In genomic region chr14:21921453-21921852, GRCh38 we compare ENCODE assay signal across 34 cellular contexts.
DNase-seq lines count a peak whose midpoint lies in the region; ATAC-seq and TF ChIP-seq lines count a peak whose summit lies in the region.
"Had no signal": no experiment of that assay in that cellular context is flagged by ENCODE, and none has a peak within 500 bp of the region (broad histone marks: within the 10 kb centered on the region; RNA-seq: fewer than 3 reads in every experiment).

No MANE protein-coding gene starts in this region.

- H3K4me3 ChIP-seq in epithelial cell of esophagus (ENCODE audit: low read length): no peak overlapping the region
- H3K4me3 ChIP-seq: ascending aorta, cardiac muscle cell, colonic mucosa, gastroesophageal sphincter, HAP-1, hepatocyte, lung, testis had no signal

- H3K27ac Mint-ChIP-seq in activated T-cell treated with anti-CD3 and anti-CD28 coated beads, Interleukin-2, amount 50 U/mL, for 72 hours: peak overlapping the region; percentile 63
- peak overlapping the region; percentile 78 for H3K27ac Mint-ChIP-seq in T-helper 17 cell
- H3K27ac Mint-ChIP-seq in stimulated activated memory B cell treated with anti-CD40 and anti-IgM and Interleukin-4, amounts not matched to agents 10 μg/mL and 1 μg/mL and 100 μg/mL, for 72 hours: peak overlapping the region; percentile 22
- H3K27ac Mint-ChIP-seq: nephron progenitor cell; T-helper 1 cell treated with Interleukin-12 subunit alpha and Interleukin-12 subunit beta and Interleukin-4 antibody, amounts not matched to agents 30 μg/mL and 1 μg/mL, for 36 hours had no signal

- peaks cover 0 to 2% of the 10 kb centered on the region in 2 donors for H3K9me3 Mint-ChIP-seq in activated T-cell treated with anti-CD3 and anti-CD28 coated beads, Interleukin-2, amount 50 U/mL, for 72 hours
- H3K9me3 Mint-ChIP-seq in stimulated activated memory B cell treated with anti-CD40 and anti-IgM and Interleukin-4, amounts not matched to agents 10 μg/mL and 1 μg/mL and 100 μg/mL, for 72 hours: no peaks in the 10 kb centered on the region
- H3K9me3 Mint-ChIP-seq: activated T-cell treated with anti-CD3 and anti-CD28 coated beads, Interleukin-2, amount 50 U/mL, for 4 hours; nephron progenitor cell had no signal

- ATAC-seq in activated T-cell treated with anti-CD3 and anti-CD28 coated beads, Interleukin-2, amount 50 U/mL, for 72 hours (replicated peaks in 1 of 2): no peak
- ATAC-seq in T-helper 17 cell: no peak
- ATAC-seq in stimulated activated memory B cell treated with anti-CD40 and anti-IgM and Interleukin-4, amounts not matched to agents 10 μg/mL and 1 μg/mL and 100 μg/mL, for 72 hours: no peak
- ATAC-seq in GM21528 (IDR thresholded peaks at IDR 0.05; ENCODE audit: low FRiP score, unreplicated experiment): no peak
- no peak for ATAC-seq in HG02870 (IDR thresholded peaks at IDR 0.05; ENCODE audit: unreplicated experiment)
- ATAC-seq: activated T-cell treated with anti-CD3 and anti-CD28 coated beads, Interleukin-2, amount 50 U/mL, for 4 hours; gastroesophageal sphincter; left cardiac atrium had no signal

- H3K27me3 Mint-ChIP-seq in activated T-cell treated with anti-CD3 and anti-CD28 coated beads, Interleukin-2, amount 50 U/mL, for 72 hours (ENCODE audit: low read depth): no peaks in the 10 kb centered on the region
- H3K27me3 Mint-ChIP-seq in T-helper 17 cell: no peaks in the 10 kb centered on the region
- no peaks in the 10 kb centered on the region for H3K27me3 Mint-ChIP-seq in stimulated activated memory B cell treated with anti-CD40 and anti-IgM and Interleukin-4, amounts not matched to agents 10 μg/mL and 1 μg/mL and 100 μg/mL, for 72 hours

- peaks cover 65% of the 10 kb centered on the region for H3K4me1 Mint-ChIP-seq in activated T-cell treated with anti-CD3 and anti-CD28 coated beads, Interleukin-2, amount 50 U/mL, for 72 hours (ENCODE audit: low read depth)
- H3K4me1 Mint-ChIP-seq in T-helper 17 cell: peaks cover 28% of the 10 kb centered on the region
- peaks cover 44% of the 10 kb centered on the region for H3K4me1 Mint-ChIP-seq in stimulated activated memory B cell treated with anti-CD40 and anti-IgM and Interleukin-4, amounts not matched to agents 10 μg/mL and 1 μg/mL and 100 μg/mL, for 72 hours
- H3K4me1 Mint-ChIP-seq: nephron progenitor cell had no signal

- no peak for TF ChIP-seq CTCF in epithelial cell of esophagus (IDR thresholded peaks at IDR 0.05; ENCODE audit: insufficient read depth, low read depth, low read length, missing control alignments)
- TF ChIP-seq CTCF in GM13977 (IDR thresholded peaks at IDR 0.05; ENCODE audit: extremely low read depth, insufficient read depth, missing control alignments): no peak

- no peak overlapping the region for H3K4me3 Mint-ChIP-seq in activated T-cell treated with anti-CD3 and anti-CD28 coated beads, Interleukin-2, amount 50 U/mL, for 72 hours
- no peak overlapping the region for H3K4me3 Mint-ChIP-seq in T-helper 17 cell
- H3K4me3 Mint-ChIP-seq in stimulated activated memory B cell treated with anti-CD40 and anti-IgM and Interleukin-4, amounts not matched to agents 10 μg/mL and 1 μg/mL and 100 μg/mL, for 72 hours: no peak overlapping the region
- H3K4me3 Mint-ChIP-seq: activated T-cell treated with anti-CD3 and anti-CD28 coated beads, Interleukin-2, amount 50 U/mL, for 4 hours; nephron progenitor cell; T-helper 1 cell treated with Interleukin-12 subunit alpha and Interleukin-12 subunit beta and Interleukin-4 antibody, amounts not matched to agents 30 μg/mL and 1 μg/mL, for 36 hours had no signal

- H3K9me3 ChIP-seq in T-helper 17 cell (ENCODE audit: control insufficient read depth, low read length, poor library complexity, severe bottlenecking): no peaks in the 10 kb centered on the region
- H3K9me3 ChIP-seq: ascending aorta, colonic mucosa, gastroesophageal sphincter, HAP-1, SK-N-SH, testis had no signal

- peaks cover 0 to 7% of the 10 kb centered on the region in 2 donors for H3K36me3 Mint-ChIP-seq in activated T-cell treated with anti-CD3 and anti-CD28 coated beads, Interleukin-2, amount 50 U/mL, for 72 hours (ENCODE audit: insufficient read depth in 2 of 2)
- H3K36me3 Mint-ChIP-seq in T-helper 17 cell (ENCODE audit: low read depth): no peaks in the 10 kb centered on the region
- no peaks in the 10 kb centered on the region for H3K36me3 Mint-ChIP-seq in stimulated activated memory B cell treated with anti-CD40 and anti-IgM and Interleukin-4, amounts not matched to agents 10 μg/mL and 1 μg/mL and 100 μg/mL, for 72 hours

- no peak for DNase-seq in activated T-cell treated with anti-CD3 and anti-CD28 coated beads, Interleukin-2, amount 50 U/mL, for 72 hours
- no peak for DNase-seq in activated T-cell treated with anti-CD3 and anti-CD28 coated beads, Interleukin-2, amount 50 U/mL, for 1 hour
- DNase-seq in T-helper 17 cell (no peak), epithelial cell of esophagus (ENCODE audit: low read depth) (peak; percentile 6), GM13977 (ENCODE audit: low spot score) (no peak)
- DNase-seq: activated CD4-positive, CD25-positive, alpha-beta regulatory T cell treated with anti-CD3 and anti-CD28 coated beads, Interleukin-2, amount 50 U/mL, for 72 hours; activated CD8-positive, alpha-beta memory T cell treated with anti-CD3 and anti-CD28 coated beads for 24 hours; activated naive CD4-positive, alpha-beta T cell treated with Interleukin-2 at 50 U/mL for 16 hours; activated T-cell treated with anti-CD3 and anti-CD28 coated beads, Interleukin-2, amount 50 U/mL, for 4 hours; colonic mucosa; DMS153; effector CD4-positive, alpha-beta T cell; Karpas-422; left cardiac atrium; NCI-H1417; NCI-H2081; NCI-H2227 treated with DMSO at 0.1 percent for 48 hours; NCI-H526; nephron progenitor cell; OCI-M1; SK-N-SH; stimulated activated CD4-positive, alpha-beta T cell treated with anti-CD3 and anti-CD28 coated beads, Interleukin-15, amount 100 ng/mL, for 24 hours; stimulated activated naive CD4-positive, alpha-beta T cell; testis had no signal

- in situ Hi-C loops in GM13977 (cut with MboI; ENCODE audit: low pct_unique_long_range_greater_than_20kb, low sequenced_read_pairs, unreplicated experiment): no loop called here

Comparison
In these comparisons a context has a peak if more than half of its experiments do, and no peak if none do; other contexts are left out.
1. H3K27ac Mint-ChIP-seq: peak in every context shown above with its lines; median percentile 78 in T-helper 17 cell; 63 in activated T-cell treated with anti-CD3 and anti-CD28 coated beads, Interleukin-2, amount 50 U/mL, for 72 hours; 22 in stimulated activated memory B cell treated with anti-CD40 and anti-IgM and Interleukin-4, amounts not matched to agents 10 μg/mL and 1 μg/mL and 100 μg/mL, for 72 hours.